ENCODE assay signal across 1 cellular context in the genomic region with DNA sequence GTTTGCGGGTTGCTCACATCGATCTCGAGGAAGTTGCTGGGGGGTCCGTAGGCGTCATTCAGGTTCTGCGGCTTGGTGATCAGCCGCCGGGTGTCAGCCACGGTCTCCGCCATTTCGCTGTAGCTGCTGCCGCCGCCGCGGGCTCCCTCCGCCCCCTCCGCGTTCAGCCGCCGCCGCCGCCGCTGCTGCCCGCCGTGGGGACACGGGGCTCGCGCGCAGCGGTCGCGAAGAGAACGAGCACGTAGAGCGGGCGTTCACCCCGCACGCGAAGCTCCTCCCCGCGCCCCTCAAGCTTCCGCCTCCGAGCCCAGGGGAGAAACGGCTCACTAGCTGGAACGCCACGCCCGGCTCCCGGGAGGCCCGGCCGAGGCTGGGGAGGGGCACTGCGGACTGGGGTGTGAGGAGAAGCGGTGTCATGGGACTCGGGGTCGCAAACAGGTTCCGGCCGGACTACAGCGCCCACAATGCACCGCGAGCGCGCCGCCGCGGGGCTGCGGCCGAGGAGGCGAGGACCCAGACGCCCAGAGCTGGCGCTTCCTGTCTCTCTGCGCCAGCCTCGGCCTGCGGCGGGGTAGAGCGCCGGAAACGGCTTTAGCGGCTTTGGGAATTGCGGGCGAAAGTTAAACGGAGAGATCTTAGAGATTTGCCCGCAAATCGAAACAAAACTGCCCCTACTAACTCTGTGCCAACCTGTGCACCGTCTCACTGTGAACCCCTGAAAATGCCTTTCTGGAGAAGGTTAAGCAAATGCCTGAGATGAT.
A peak's percentile ranks its signal among the peaks of the same experiment; 100 is the strongest.
TF ChIP-seq lines count a peak whose summit lies in the region.

A gene (minus strand): TSS at position 232 of the 761 bp plus-strand sequence. CDS start 119 bp downstream, at position 113.

TF ChIP-seq in HepG2, 621 proteins besides CTCF, POLR2A, EP300 and RAD21 (continued from another document and continues in another):
- TF ChIP-seq, protein P1, sequence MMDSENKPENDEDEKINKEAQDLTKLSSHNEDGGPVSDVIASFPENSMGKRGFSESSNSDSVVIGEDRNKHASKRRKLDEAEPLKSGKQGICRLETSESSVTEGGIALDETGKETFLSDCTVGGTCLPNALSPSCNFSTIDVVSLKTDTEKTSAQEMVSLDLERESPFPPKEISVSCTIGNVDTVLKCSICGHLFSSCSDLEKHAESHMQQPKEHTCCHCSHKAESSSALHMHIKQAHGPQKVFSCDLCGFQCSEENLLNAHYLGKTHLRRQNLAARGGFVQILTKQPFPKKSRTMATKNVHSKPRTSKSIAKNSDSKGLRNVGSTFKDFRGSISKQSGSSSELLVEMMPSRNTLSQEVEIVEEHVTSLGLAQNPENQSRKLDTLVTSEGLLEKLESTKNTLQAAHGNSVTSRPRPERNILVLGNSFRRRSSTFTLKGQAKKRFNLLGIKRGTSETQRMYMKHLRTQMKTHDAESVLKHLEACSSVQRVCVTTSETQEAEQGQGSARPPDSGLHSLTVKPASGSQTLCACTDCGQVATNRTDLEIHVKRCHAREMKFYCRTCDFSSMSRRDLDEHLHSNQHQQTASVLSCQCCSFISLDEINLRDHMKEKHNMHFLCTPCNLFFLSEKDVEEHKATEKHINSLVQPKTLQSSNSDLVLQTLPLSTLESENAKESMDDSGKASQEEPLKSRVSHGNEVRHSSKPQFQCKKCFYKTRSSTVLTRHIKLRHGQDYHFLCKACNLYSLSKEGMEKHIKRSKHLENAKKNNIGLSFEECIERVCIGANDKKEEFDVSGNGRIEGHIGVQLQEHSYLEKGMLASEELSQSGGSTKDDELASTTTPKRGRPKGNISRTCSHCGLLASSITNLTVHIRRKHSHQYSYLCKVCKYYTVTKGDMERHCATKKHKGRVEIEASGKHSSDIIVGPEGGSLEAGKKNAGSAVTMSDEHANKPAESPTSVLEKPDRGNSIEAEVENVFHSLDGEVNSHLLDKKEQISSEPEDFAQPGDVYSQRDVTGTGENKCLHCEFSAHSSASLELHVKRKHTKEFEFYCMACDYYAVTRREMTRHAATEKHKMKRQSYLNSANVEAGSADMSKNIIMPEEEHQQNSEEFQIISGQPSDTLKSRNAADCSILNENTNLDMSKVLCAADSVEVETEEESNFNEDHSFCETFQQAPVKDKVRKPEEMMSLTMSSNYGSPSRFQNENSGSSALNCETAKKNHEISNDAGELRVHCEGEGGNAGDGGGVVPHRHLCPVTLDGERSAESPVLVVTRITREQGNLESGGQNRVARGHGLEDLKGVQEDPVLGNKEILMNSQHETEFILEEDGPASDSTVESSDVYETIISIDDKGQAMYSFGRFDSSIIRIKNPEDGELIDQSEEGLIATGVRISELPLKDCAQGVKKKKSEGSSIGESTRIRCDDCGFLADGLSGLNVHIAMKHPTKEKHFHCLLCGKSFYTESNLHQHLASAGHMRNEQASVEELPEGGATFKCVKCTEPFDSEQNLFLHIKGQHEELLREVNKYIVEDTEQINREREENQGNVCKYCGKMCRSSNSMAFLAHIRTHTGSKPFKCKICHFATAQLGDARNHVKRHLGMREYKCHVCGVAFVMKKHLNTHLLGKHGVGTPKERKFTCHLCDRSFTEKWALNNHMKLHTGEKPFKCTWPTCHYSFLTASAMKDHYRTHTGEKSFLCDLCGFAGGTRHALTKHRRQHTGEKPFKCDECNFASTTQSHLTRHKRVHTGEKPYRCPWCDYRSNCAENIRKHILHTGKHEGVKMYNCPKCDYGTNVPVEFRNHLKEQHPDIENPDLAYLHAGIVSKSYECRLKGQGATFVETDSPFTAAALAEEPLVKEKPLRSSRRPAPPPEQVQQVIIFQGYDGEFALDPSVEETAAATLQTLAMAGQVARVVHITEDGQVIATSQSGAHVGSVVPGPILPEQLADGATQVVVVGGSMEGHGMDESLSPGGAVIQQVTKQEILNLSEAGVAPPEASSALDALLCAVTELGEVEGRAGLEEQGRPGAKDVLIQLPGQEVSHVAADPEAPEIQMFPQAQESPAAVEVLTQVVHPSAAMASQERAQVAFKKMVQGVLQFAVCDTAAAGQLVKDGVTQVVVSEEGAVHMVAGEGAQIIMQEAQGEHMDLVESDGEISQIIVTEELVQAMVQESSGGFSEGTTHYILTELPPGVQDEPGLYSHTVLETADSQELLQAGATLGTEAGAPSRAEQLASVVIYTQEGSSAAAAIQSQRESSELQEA (CRISPR knock-in tag; IDR thresholded peaks at IDR 0.05; ENCODE audit: not compliant biosample characterization), result no peak
- TF ChIP-seq FIP1L1 (IDR thresholded peaks at IDR 0.05; ENCODE audit: borderline replicate concordance, insufficient read depth, low read depth, low read length), result no peak
- no peak for TF ChIP-seq NFIC (IDR thresholded peaks at IDR 0.05; ENCODE audit: low read length)
- TF ChIP-seq ZNF382 (CRISPR knock-in tag; IDR thresholded peaks at IDR 0.05; ENCODE audit: borderline replicate concordance), result no peak
- TF ChIP-seq, protein P2, sequence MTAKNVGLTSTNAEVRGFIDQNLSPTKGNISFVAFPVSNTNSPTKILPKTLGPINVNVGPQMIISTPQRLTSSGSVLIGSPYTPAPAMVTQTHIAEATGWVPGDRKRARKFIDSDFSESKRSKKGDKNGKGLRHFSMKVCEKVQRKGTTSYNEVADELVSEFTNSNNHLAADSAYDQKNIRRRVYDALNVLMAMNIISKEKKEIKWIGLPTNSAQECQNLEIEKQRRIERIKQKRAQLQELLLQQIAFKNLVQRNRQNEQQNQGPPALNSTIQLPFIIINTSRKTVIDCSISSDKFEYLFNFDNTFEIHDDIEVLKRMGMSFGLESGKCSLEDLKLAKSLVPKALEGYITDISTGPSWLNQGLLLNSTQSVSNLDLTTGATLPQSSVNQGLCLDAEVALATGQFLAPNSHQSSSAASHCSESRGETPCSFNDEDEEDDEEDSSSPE (CRISPR knock-in tag; IDR thresholded peaks at IDR 0.05), result peak; percentile 48
- no peak; the same call in 1 of the 2 replicates for TF ChIP-seq ZNF773 (CRISPR knock-in tag; IDR thresholded peaks at IDR 0.05; ENCODE audit: borderline replicate concordance)
- no peak for TF ChIP-seq ZNF207 (IDR thresholded peaks at IDR 0.05; ENCODE audit: borderline replicate concordance)
- TF ChIP-seq, protein P3, sequence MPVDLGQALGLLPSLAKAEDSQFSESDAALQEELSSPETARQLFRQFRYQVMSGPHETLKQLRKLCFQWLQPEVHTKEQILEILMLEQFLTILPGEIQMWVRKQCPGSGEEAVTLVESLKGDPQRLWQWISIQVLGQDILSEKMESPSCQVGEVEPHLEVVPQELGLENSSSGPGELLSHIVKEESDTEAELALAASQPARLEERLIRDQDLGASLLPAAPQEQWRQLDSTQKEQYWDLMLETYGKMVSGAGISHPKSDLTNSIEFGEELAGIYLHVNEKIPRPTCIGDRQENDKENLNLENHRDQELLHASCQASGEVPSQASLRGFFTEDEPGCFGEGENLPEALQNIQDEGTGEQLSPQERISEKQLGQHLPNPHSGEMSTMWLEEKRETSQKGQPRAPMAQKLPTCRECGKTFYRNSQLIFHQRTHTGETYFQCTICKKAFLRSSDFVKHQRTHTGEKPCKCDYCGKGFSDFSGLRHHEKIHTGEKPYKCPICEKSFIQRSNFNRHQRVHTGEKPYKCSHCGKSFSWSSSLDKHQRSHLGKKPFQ (CRISPR knock-in tag; IDR thresholded peaks at IDR 0.05; ENCODE audit: insufficient replicate concordance), result peak; percentile 38
- TF ChIP-seq ZNF644 (CRISPR knock-in tag; IDR thresholded peaks at IDR 0.05; ENCODE audit: low read depth), result no peak
- TF ChIP-seq KLF16 (CRISPR knock-in tag; IDR thresholded peaks at IDR 0.05), result 0 out of 4 replicates have a peak, but pooled peaks of 1 of the 2 experiments have one; percentile 49
- TF ChIP-seq, protein P4, sequence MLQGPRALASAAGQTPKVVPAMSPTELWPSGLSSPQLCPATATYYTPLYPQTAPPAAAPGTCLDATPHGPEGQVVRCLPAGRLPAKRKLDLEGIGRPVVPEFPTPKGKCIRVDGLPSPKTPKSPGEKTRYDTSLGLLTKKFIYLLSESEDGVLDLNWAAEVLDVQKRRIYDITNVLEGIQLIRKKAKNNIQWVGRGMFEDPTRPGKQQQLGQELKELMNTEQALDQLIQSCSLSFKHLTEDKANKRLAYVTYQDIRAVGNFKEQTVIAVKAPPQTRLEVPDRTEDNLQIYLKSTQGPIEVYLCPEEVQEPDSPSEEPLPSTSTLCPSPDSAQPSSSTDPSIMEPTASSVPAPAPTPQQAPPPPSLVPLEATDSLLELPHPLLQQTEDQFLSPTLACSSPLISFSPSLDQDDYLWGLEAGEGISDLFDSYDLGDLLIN (CRISPR knock-in tag; IDR thresholded peaks at IDR 0.05; ENCODE audit: borderline replicate concordance), result no peak
- TF ChIP-seq, protein P5, sequence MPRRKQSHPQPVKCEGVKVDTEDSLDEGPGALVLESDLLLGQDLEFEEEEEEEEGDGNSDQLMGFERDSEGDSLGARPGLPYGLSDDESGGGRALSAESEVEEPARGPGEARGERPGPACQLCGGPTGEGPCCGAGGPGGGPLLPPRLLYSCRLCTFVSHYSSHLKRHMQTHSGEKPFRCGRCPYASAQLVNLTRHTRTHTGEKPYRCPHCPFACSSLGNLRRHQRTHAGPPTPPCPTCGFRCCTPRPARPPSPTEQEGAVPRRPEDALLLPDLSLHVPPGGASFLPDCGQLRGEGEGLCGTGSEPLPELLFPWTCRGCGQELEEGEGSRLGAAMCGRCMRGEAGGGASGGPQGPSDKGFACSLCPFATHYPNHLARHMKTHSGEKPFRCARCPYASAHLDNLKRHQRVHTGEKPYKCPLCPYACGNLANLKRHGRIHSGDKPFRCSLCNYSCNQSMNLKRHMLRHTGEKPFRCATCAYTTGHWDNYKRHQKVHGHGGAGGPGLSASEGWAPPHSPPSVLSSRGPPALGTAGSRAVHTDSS (CRISPR knock-in tag; conservative IDR thresholded peaks at IDR 0.05), result no peak
- no peak for TF ChIP-seq EEA1 (CRISPR knock-in tag; IDR thresholded peaks at IDR 0.05; ENCODE audit: borderline replicate concordance)
- no peak for TF ChIP-seq CENPT (CRISPR knock-in tag; IDR thresholded peaks at IDR 0.05; ENCODE audit: low read depth)
- TF ChIP-seq, protein P6, sequence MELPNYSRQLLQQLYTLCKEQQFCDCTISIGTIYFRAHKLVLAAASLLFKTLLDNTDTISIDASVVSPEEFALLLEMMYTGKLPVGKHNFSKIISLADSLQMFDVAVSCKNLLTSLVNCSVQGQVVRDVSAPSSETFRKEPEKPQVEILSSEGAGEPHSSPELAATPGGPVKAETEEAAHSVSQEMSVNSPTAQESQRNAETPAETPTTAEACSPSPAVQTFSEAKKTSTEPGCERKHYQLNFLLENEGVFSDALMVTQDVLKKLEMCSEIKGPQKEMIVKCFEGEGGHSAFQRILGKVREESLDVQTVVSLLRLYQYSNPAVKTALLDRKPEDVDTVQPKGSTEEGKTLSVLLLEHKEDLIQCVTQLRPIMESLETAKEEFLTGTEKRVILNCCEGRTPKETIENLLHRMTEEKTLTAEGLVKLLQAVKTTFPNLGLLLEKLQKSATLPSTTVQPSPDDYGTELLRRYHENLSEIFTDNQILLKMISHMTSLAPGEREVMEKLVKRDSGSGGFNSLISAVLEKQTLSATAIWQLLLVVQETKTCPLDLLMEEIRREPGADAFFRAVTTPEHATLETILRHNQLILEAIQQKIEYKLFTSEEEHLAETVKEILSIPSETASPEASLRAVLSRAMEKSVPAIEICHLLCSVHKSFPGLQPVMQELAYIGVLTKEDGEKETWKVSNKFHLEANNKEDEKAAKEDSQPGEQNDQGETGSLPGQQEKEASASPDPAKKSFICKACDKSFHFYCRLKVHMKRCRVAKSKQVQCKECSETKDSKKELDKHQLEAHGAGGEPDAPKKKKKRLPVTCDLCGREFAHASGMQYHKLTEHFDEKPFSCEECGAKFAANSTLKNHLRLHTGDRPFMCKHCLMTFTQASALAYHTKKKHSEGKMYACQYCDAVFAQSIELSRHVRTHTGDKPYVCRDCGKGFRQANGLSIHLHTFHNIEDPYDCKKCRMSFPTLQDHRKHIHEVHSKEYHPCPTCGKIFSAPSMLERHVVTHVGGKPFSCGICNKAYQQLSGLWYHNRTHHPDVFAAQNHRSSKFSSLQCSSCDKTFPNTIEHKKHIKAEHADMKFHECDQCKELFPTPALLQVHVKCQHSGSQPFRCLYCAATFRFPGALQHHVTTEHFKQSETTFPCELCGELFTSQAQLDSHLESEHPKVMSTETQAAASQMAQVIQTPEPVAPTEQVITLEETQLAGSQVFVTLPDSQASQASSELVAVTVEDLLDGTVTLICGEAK (IDR thresholded peaks at IDR 0.05), result no peak
- TF ChIP-seq, protein P6 (CRISPR knock-in tag; IDR thresholded peaks at IDR 0.05), result peak; percentile 67; the same call in 1 of the 2 replicates
- TF ChIP-seq, protein P7, sequence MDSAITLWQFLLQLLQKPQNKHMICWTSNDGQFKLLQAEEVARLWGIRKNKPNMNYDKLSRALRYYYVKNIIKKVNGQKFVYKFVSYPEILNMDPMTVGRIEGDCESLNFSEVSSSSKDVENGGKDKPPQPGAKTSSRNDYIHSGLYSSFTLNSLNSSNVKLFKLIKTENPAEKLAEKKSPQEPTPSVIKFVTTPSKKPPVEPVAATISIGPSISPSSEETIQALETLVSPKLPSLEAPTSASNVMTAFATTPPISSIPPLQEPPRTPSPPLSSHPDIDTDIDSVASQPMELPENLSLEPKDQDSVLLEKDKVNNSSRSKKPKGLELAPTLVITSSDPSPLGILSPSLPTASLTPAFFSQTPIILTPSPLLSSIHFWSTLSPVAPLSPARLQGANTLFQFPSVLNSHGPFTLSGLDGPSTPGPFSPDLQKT (CRISPR knock-in tag; IDR thresholded peaks at IDR 0.05; ENCODE audit: borderline replicate concordance), result no peak
- no peak for TF ChIP-seq ZNF615 (CRISPR knock-in tag; IDR thresholded peaks at IDR 0.05; ENCODE audit: borderline replicate concordance)
- TF ChIP-seq YY1 (IDR thresholded peaks at IDR 0.05; ENCODE audit: insufficient read depth, insufficient replicate concordance, low read depth, low read length), result peak; percentile 69
